Comparison of ENCODE assay signal across 1 cellular context in genomic region chr11:117885777-117886176, GRCh38.
TF ChIP-seq lines count a peak whose summit lies in the region.

No MANE protein-coding gene starts in this region.

TF ChIP-seq in HepG2, 621 proteins besides CTCF, POLR2A, EP300 and RAD21:
- TF ChIP-seq, protein P1, sequence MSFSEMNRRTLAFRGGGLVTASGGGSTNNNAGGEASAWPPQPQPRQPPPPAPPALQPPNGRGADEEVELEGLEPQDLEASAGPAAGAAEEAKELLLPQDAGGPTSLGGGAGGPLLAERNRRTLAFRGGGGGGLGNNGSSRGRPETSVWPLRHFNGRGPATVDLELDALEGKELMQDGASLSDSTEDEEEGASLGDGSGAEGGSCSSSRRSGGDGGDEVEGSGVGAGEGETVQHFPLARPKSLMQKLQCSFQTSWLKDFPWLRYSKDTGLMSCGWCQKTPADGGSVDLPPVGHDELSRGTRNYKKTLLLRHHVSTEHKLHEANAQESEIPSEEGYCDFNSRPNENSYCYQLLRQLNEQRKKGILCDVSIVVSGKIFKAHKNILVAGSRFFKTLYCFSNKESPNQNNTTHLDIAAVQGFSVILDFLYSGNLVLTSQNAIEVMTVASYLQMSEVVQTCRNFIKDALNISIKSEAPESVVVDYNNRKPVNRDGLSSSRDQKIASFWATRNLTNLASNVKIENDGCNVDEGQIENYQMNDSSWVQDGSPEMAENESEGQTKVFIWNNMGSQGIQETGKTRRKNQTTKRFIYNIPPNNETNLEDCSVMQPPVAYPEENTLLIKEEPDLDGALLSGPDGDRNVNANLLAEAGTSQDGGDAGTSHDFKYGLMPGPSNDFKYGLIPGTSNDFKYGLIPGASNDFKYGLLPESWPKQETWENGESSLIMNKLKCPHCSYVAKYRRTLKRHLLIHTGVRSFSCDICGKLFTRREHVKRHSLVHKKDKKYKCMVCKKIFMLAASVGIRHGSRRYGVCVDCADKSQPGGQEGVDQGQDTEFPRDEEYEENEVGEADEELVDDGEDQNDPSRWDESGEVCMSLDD (CRISPR knock-in tag; IDR thresholded peaks at IDR 0.05; ENCODE audit: borderline replicate concordance) = no peak
- TF ChIP-seq MBD4 (IDR thresholded peaks at IDR 0.05; ENCODE audit: borderline replicate concordance, low read length) = no peak
- TF ChIP-seq ZMYM4 (CRISPR knock-in tag; IDR thresholded peaks at IDR 0.05) = no peak
- TF ChIP-seq GMEB1 (CRISPR knock-in tag; IDR thresholded peaks at IDR 0.05; ENCODE audit: borderline replicate concordance) = no peak
- no peak for TF ChIP-seq ZNF333 (CRISPR knock-in tag; IDR thresholded peaks at IDR 0.05; ENCODE audit: borderline replicate concordance)
- TF ChIP-seq IRF2 (CRISPR knock-in tag; IDR thresholded peaks at IDR 0.05) = no peak
- TF ChIP-seq, protein P2, sequence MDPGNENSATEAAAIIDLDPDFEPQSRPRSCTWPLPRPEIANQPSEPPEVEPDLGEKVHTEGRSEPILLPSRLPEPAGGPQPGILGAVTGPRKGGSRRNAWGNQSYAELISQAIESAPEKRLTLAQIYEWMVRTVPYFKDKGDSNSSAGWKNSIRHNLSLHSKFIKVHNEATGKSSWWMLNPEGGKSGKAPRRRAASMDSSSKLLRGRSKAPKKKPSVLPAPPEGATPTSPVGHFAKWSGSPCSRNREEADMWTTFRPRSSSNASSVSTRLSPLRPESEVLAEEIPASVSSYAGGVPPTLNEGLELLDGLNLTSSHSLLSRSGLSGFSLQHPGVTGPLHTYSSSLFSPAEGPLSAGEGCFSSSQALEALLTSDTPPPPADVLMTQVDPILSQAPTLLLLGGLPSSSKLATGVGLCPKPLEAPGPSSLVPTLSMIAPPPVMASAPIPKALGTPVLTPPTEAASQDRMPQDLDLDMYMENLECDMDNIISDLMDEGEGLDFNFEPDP (CRISPR knock-in tag; conservative IDR thresholded peaks at IDR 0.05) = no peak
- no peak for TF ChIP-seq NR2F1 (CRISPR knock-in tag; IDR thresholded peaks at IDR 0.05)
- no peak for TF ChIP-seq ERF (CRISPR knock-in tag; IDR thresholded peaks at IDR 0.05)
- TF ChIP-seq FOXC1 (CRISPR knock-in tag; IDR thresholded peaks at IDR 0.05; ENCODE audit: borderline replicate concordance) = no peak
- no peak for TF ChIP-seq MIER2 (CRISPR knock-in tag; IDR thresholded peaks at IDR 0.05)
- no peak for TF ChIP-seq AHR (CRISPR knock-in tag; IDR thresholded peaks at IDR 0.05)
- no peak for TF ChIP-seq ZNF138 (CRISPR knock-in tag; IDR thresholded peaks at IDR 0.05; ENCODE audit: low read depth)
- no peak for TF ChIP-seq CCDC6 (CRISPR knock-in tag; IDR thresholded peaks at IDR 0.05)
- no peak for TF ChIP-seq MEF2D (CRISPR knock-in tag; IDR thresholded peaks at IDR 0.05)
- TF ChIP-seq ZNF709 (CRISPR knock-in tag; IDR thresholded peaks at IDR 0.05) = no peak
